ENCODE assay signal across 20 cellular contexts in genomic region chr14:105416671-105417070, GRCh38. TPM values are rescaled to one million over a fixed set of nuclear protein-coding genes. Genes with fewer than 3 reads are reported as not detected.
DNase-seq lines count a peak whose midpoint lies in the region; FAIRE-seq and TF ChIP-seq lines count a peak whose summit lies in the region.
"Had no signal": no experiment of that assay in that cellular context is flagged by ENCODE, and none has a peak within 500 bp of the region (broad histone marks: within the 10 kb centered on the region; RNA-seq: fewer than 3 reads in every experiment).

No MANE protein-coding gene starts in this region.

- H3K23me2 ChIP-seq in H9 (ENCODE audit: insufficient read length, low read depth, low read length, poor library complexity, severe bottlenecking), result peaks cover 20% of the 10 kb centered on the region

- H4K20me1 ChIP-seq in osteoblast (ENCODE audit: insufficient read depth, low read length), result peaks cover 10% of the 10 kb centered on the region
- no peaks in the 10 kb centered on the region for H4K20me1 ChIP-seq in H9 (ENCODE audit: control insufficient read depth, insufficient read depth, insufficient read length)

- CTCF ChIA-PET in Calu3 (lab: Charles Lee), result interaction anchor here (0.7 kb wide), 1 partner anchor 1330 kb away, joined by 4 read pairs; no protein-coding TSS in a partner anchor

- no peak overlapping the region for H4K5ac ChIP-seq in H9 (ENCODE audit: insufficient read length, low read depth, low read length)

- peaks cover 3% of the 10 kb centered on the region for H3K79me1 ChIP-seq in H9 (ENCODE audit: insufficient read depth, low read depth, low read length, poor library complexity, severe bottlenecking)

- intact Hi-C loops in activated CD4-positive, alpha-beta T cell treated with anti-CD3 and anti-CD28 coated beads, Interleukin-2, amount 10 ng/mL, durations not matched to agents 24 days and 14 days (cut with micrococcal nuclease), result loop anchor here (5.0 kb wide), 1 partner anchor 429 kb away; the partner anchor contains the start of gene CLBA1
- intact Hi-C loops in Calu3 (cut with micrococcal nuclease; ENCODE audit: unreplicated experiment) (no loop called here), kidney (cut with DNase I) (no loop called here)

- no peak overlapping the region for H3T11ph ChIP-seq in H9 (ENCODE audit: low read length)

- peaks cover 18% of the 10 kb centered on the region for H3K79me2 ChIP-seq in osteoblast (ENCODE audit: insufficient read depth, low read length)
- peaks cover 16% of the 10 kb centered on the region; the same call in 1 of the 2 replicates for H3K79me2 ChIP-seq in H9 (ENCODE audit: insufficient read depth, low read length)

- DNase-seq in activated CD4-positive, alpha-beta T cell treated with anti-CD3 and anti-CD28 coated beads, Interleukin-2, amount 10 ng/mL, durations not matched to agents 24 days and 14 days, result no peak
- DNase-seq in activated CD4-positive, alpha-beta T cell treated with anti-CD3 and anti-CD28 coated beads for 4 hours, result no peak
- DNase-seq in Calu3 (no peak), glutamatergic neuron (no peak), osteoblast (ENCODE audit: insufficient read length, low spot score, missing footprints) (peak; percentile 82), kidney (no peak), H9 (no peak), occipital lobe (lab: John Stamatoyannopoulos, UW) (no peak)
- DNase-seq: DND-41, GDM1, GOT3, HFFc6, NCI-H1048, NCI-H1694, NCI-H446 treated with DMSO at 0.1 percent for 48 hours, NCI-H748 treated with DMSO at 0.1 percent for 48 hours, PC-9 had no signal

- no peak overlapping the region for H4K8ac ChIP-seq in H9 (replicated peaks; ENCODE audit: insufficient read length, low read depth, low read length)

- H3K27ac ChIP-seq in osteoblast (ENCODE audit: low read depth, low read length) (no peak overlapping the region), kidney (ENCODE audit: low read depth in 2 of 2, low read length in 2 of 2) (no peak overlapping the region), H9 (ENCODE audit: insufficient read length, low read depth, low read length) (no peak overlapping the region)
- H3K27ac ChIP-seq: C4-2B, HL-60, PC-9 had no signal

- peaks cover 14% of the 10 kb centered on the region for H3K4me1 Mint-ChIP-seq in activated CD4-positive, alpha-beta T cell treated with anti-CD3 and anti-CD28 coated beads, Interleukin-2, amount 10 ng/mL, durations not matched to agents 24 days and 14 days
- peaks cover 18% of the 10 kb centered on the region for H3K4me1 Mint-ChIP-seq in Calu3 (ENCODE audit: low read depth, unreplicated experiment)
- peaks cover 15% of the 10 kb centered on the region for H3K4me1 Mint-ChIP-seq in glutamatergic neuron (ENCODE audit: low read depth, unreplicated experiment)
- peaks cover 10 to 27% of the 10 kb centered on the region in 2 experiments for H3K4me1 Mint-ChIP-seq in H9

- H3K4me2 ChIP-seq in osteoblast (ENCODE audit: insufficient read depth, low read length), result no peak overlapping the region
- H3K4me2 ChIP-seq in H9 (ENCODE audit: insufficient read depth, insufficient read length, low read length), result no peak overlapping the region
- H3K4me2 ChIP-seq: PC-9 had no signal

- H3K36me3 ChIP-seq in osteoblast (ENCODE audit: insufficient read depth, low read length) (no peaks in the 10 kb centered on the region), kidney (ENCODE audit: control insufficient read depth in 1 of 2, insufficient read depth in 2 of 2, low read length in 2 of 2) (no peaks in the 10 kb centered on the region)

- H3K27me3 ChIP-seq in osteoblast (ENCODE audit: insufficient read depth, low read length), result peaks cover 9% of the 10 kb centered on the region
- peaks cover 5% of the 10 kb centered on the region; the same call in 1 of the 2 replicates for H3K27me3 ChIP-seq in H9 (ENCODE audit: insufficient read depth, low read length)

- H3K4me3 ChIP-seq in osteoblast (ENCODE audit: insufficient read depth, low read length) (no peak overlapping the region), kidney (ENCODE audit: low read length in 2 of 2) (no peak overlapping the region)
- H3K4me3 ChIP-seq: PC-9 had no signal

- no peak overlapping the region for H2BK20ac ChIP-seq in H9 (ENCODE audit: low read depth, low read length, poor library complexity, severe bottlenecking)

- H3K18ac ChIP-seq in H9 (ENCODE audit: insufficient read length, low read depth, low read length), result no peak overlapping the region

- no peak for TF ChIP-seq CTCF in Calu3 (IDR thresholded peaks at IDR 0.05; ENCODE audit: unreplicated experiment)
- no peak for TF ChIP-seq CTCF in glutamatergic neuron (IDR thresholded peaks at IDR 0.05; ENCODE audit: partially characterized antibody, unreplicated experiment)
- no peak for TF ChIP-seq CTCF in osteoblast (IDR thresholded peaks at IDR 0.05; ENCODE audit: extremely low read depth, low read depth, low read length)
- TF ChIP-seq CTCF in kidney (IDR thresholded peaks at IDR 0.05; ENCODE audit: borderline replicate concordance, extremely low read depth, insufficient read depth), result no peak
- TF ChIP-seq CTCF in H9 (conservative IDR thresholded peaks at IDR 0.05), result no peak

- peaks cover 7% of the 10 kb centered on the region for H3K27me3 Mint-ChIP-seq in activated CD4-positive, alpha-beta T cell treated with anti-CD3 and anti-CD28 coated beads, Interleukin-2, amount 10 ng/mL, durations not matched to agents 24 days and 14 days
- H3K27me3 Mint-ChIP-seq in Calu3 (ENCODE audit: unreplicated experiment) (peaks cover 18% of the 10 kb centered on the region), glutamatergic neuron (ENCODE audit: unreplicated experiment) (peaks cover 16% of the 10 kb centered on the region), H9 (ENCODE audit: low read depth) (peaks cover 51% of the 10 kb centered on the region)

- no peak overlapping the region for H2BK15ac ChIP-seq in H9 (ENCODE audit: low read depth, low read length)

- H2AK5ac ChIP-seq in H9 (ENCODE audit: insufficient read length, low read length), result no peak overlapping the region

- peaks cover 19% of the 10 kb centered on the region for H3K4me1 ChIP-seq in osteoblast (ENCODE audit: insufficient read depth, low read length)
- peaks cover 0 to 19% of the 10 kb centered on the region in 2 donors for H3K4me1 ChIP-seq in kidney (ENCODE audit: control insufficient read depth in 1 of 2, insufficient read depth in 1 of 2, low read depth in 1 of 2, low read length in 2 of 2)
- no peaks in the 10 kb centered on the region for H3K4me1 ChIP-seq in H9 (ENCODE audit: insufficient read depth, low read length)

- H3K9ac ChIP-seq in kidney (ENCODE audit: low read length in 2 of 2), result no peak overlapping the region
- H3K9ac ChIP-seq in H9 (ENCODE audit: extremely low read depth, insufficient read length, low read length), result no peak overlapping the region

- H4K91ac ChIP-seq in H9 (ENCODE audit: insufficient read length, low read depth, low read length), result no peak overlapping the region

- H3K27ac Mint-ChIP-seq in activated CD4-positive, alpha-beta T cell treated with anti-CD3 and anti-CD28 coated beads, Interleukin-2, amount 10 ng/mL, durations not matched to agents 24 days and 14 days, result no peak overlapping the region
- no peak overlapping the region for H3K27ac Mint-ChIP-seq in Calu3 (ENCODE audit: unreplicated experiment)
- peak overlapping the region; percentile 65 for H3K27ac Mint-ChIP-seq in glutamatergic neuron (ENCODE audit: unreplicated experiment)
- H3K27ac Mint-ChIP-seq in H9, result no peak overlapping the region
- H3K27ac Mint-ChIP-seq: HFFc6 had no signal

- no peak overlapping the region for H3K4ac ChIP-seq in H9 (ENCODE audit: low read depth, low read length)

- H2BK5ac ChIP-seq in H9 (ENCODE audit: insufficient read length, low read length), result no peak overlapping the region

- H2AFZ ChIP-seq in osteoblast (ENCODE audit: low read length) (no peak overlapping the region), H9 (ENCODE audit: low read length) (no peak overlapping the region)
- H2AFZ ChIP-seq: PC-9 had no signal

- no peak overlapping the region for H2BK120ac ChIP-seq in H9 (ENCODE audit: low read depth, low read length, poor library complexity, severe bottlenecking)

- H3K4me3 Mint-ChIP-seq in activated CD4-positive, alpha-beta T cell treated with anti-CD3 and anti-CD28 coated beads, Interleukin-2, amount 10 ng/mL, durations not matched to agents 24 days and 14 days, result peak overlapping the region; percentile 18
- H3K4me3 Mint-ChIP-seq in Calu3 (ENCODE audit: low read depth, unreplicated experiment) (no peak overlapping the region), glutamatergic neuron (ENCODE audit: unreplicated experiment) (peak overlapping the region; percentile 14), H9 (no peak overlapping the region; a peak in 2 of 5 replicates)
- H3K4me3 Mint-ChIP-seq: HFFc6 had no signal

- no peak overlapping the region for H3K23ac ChIP-seq in H9 (ENCODE audit: insufficient read length, low read depth, low read length)

- peaks cover 5% of the 10 kb centered on the region for H3K36me3 Mint-ChIP-seq in activated CD4-positive, alpha-beta T cell treated with anti-CD3 and anti-CD28 coated beads, Interleukin-2, amount 10 ng/mL, durations not matched to agents 24 days and 14 days (ENCODE audit: low read depth)
- peaks cover 28% of the 10 kb centered on the region for H3K36me3 Mint-ChIP-seq in Calu3 (ENCODE audit: insufficient read depth, unreplicated experiment)
- no peaks in the 10 kb centered on the region for H3K36me3 Mint-ChIP-seq in glutamatergic neuron (ENCODE audit: unreplicated experiment)
- H3K36me3 Mint-ChIP-seq in H9 (ENCODE audit: insufficient read depth in 1 of 3, low read depth in 3 of 3), result peaks cover 4 to 21% (median 13%) of the 10 kb centered on the region in 3 experiments; a peak in 6 of 7 replicates

- no CpG with 5 or more reads among the region's 11 CpGs for WGBS in H9 (ENCODE audit: extremely low coverage, insufficient read length, low lambda C conversion rate)

- H2BK12ac ChIP-seq in H9 (ENCODE audit: insufficient read length, low read depth, low read length), result no peak overlapping the region

- FAIRE-seq in kidney (lab: Jason Lieb, UNC), result no peak

- no peaks in the 10 kb centered on the region for H3K9me3 ChIP-seq in osteoblast (ENCODE audit: low read depth, low read length)
- H3K9me3 ChIP-seq in kidney (ENCODE audit: control insufficient read depth in 1 of 2, low read length in 2 of 2), result no peaks in the 10 kb centered on the region
- H3K9me3 ChIP-seq in H9 (ENCODE audit: control insufficient read depth, low read depth, low read length), result no peaks in the 10 kb centered on the region

- TSS peak; percentile 43 for BruUV-seq in Calu3 (replicated peaks; lab: Mats Ljungman, UMichigan)

- H3K14ac ChIP-seq in H9 (ENCODE audit: insufficient read depth, low read length), result no peak overlapping the region

- H3K9me3 Mint-ChIP-seq in activated CD4-positive, alpha-beta T cell treated with anti-CD3 and anti-CD28 coated beads, Interleukin-2, amount 10 ng/mL, durations not matched to agents 24 days and 14 days, result no peaks in the 10 kb centered on the region
- H3K9me3 Mint-ChIP-seq in Calu3 (ENCODE audit: low read depth, unreplicated experiment) (no peaks in the 10 kb centered on the region), glutamatergic neuron (ENCODE audit: unreplicated experiment) (peaks cover 15% of the 10 kb centered on the region), H9 (no peaks in the 10 kb centered on the region)
- H3K9me3 Mint-ChIP-seq: HFFc6 had no signal

- no peak overlapping the region for H3K56ac ChIP-seq in H9 (ENCODE audit: insufficient read length, low read depth, low read length)

RNA-seq across cellular contexts. Expression of gene MTA1, which starts 3.0 kb away (rescaled TPM):
- total RNA-seq in activated CD4-positive, alpha-beta T cell treated with anti-CD3 and anti-CD28 coated beads, Interleukin-2, amount 10 ng/mL, durations not matched to agents 24 days and 14 days, result 187 and 192 TPM in 2 replicates
- 161 and 168 TPM in 2 replicates for total RNA-seq in Calu3 (2022)
- 261 TPM for total RNA-seq in glutamatergic neuron (ENCODE audit: unreplicated experiment)
- total RNA-seq in osteoblast, result 60.4 TPM in 2 replicates
- total RNA-seq in kidney, result 112 TPM
- 30.4 TPM for polyA plus RNA-seq in kidney (ENCODE audit: insufficient read depth, low read depth, low replicate concordance)
- 222 and 230 TPM in 2 replicates for total RNA-seq in H9 (2021)
- 37.0 TPM for total RNA-seq in occipital lobe

RNA-seq across cellular contexts. Expression of gene TEX22, which starts 18.3 kb away (rescaled TPM):
- 5.7 and 6.4 TPM in 2 replicates for total RNA-seq in activated CD4-positive, alpha-beta T cell treated with anti-CD3 and anti-CD28 coated beads, Interleukin-2, amount 10 ng/mL, durations not matched to agents 24 days and 14 days
- total RNA-seq in Calu3 (2022) (1.6 and 2.8 TPM in 2 replicates), glutamatergic neuron (ENCODE audit: unreplicated experiment) (2.7 TPM), osteoblast (under 0.01 and 0.29 TPM in 2 replicates), kidney (3.3 TPM), H9 (2021) (0.50 and 0.83 TPM in 2 replicates), occipital lobe (0.31 TPM)
- 1.5 TPM for polyA plus RNA-seq in kidney (ENCODE audit: insufficient read depth, low read depth, low replicate concordance)
- total RNA-seq: A172 had no signal

RNA-seq across cellular contexts. Expression of gene CRIP2, which starts 58.0 kb away (rescaled TPM):
- total RNA-seq in activated CD4-positive, alpha-beta T cell treated with anti-CD3 and anti-CD28 coated beads, Interleukin-2, amount 10 ng/mL, durations not matched to agents 24 days and 14 days, result 0.37 and 0.43 TPM in 2 replicates
- total RNA-seq in Calu3 (2022), result 70.1 and 71.8 TPM in 2 replicates
- total RNA-seq in glutamatergic neuron (ENCODE audit: unreplicated experiment), result 78.5 TPM
- 31.5 and 43.8 TPM in 2 replicates for total RNA-seq in osteoblast
- 357 TPM for total RNA-seq in kidney
- 338 TPM for polyA plus RNA-seq in kidney (ENCODE audit: insufficient read depth, low read depth, low replicate concordance)
- 5.7 and 7.2 TPM in 2 replicates for total RNA-seq in H9 (2021)
- 70.2 TPM for total RNA-seq in occipital lobe

Comparison
In these comparisons a context has a peak if more than half of its experiments do, and no peak if none do; other contexts are left out.
1. H3K4me3 Mint-ChIP-seq: peak in activated CD4-positive, alpha-beta T cell treated with anti-CD3 and anti-CD28 coated beads, Interleukin-2, amount 10 ng/mL, durations not matched to agents 24 days and 14 days (single experiment) and glutamatergic neuron (single experiment); none in Calu3 (single experiment) and H9 (0 of 2).